ENCODE assay signal across 1 cellular context in genomic region chr2:213172641-213173040, GRCh38.
TF ChIP-seq lines count a peak whose summit lies in the region.

No MANE protein-coding gene starts in this region.

TF ChIP-seq in IMR-90, 13 proteins besides CTCF, POLR2A, EP300 and RAD21:
- no peak for TF ChIP-seq MXI1 (IDR thresholded peaks at IDR 0.05; ENCODE audit: borderline replicate concordance, low read depth, low read length)
- no peak for TF ChIP-seq FOS (IDR thresholded peaks at IDR 0.05; ENCODE audit: low read depth, low read length)
- TF ChIP-seq, protein P1, sequence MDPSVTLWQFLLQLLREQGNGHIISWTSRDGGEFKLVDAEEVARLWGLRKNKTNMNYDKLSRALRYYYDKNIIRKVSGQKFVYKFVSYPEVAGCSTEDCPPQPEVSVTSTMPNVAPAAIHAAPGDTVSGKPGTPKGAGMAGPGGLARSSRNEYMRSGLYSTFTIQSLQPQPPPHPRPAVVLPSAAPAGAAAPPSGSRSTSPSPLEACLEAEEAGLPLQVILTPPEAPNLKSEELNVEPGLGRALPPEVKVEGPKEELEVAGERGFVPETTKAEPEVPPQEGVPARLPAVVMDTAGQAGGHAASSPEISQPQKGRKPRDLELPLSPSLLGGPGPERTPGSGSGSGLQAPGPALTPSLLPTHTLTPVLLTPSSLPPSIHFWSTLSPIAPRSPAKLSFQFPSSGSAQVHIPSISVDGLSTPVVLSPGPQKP (IDR thresholded peaks at IDR 0.05; ENCODE audit: borderline replicate concordance, low read depth, low read length) = no peak
- TF ChIP-seq BHLHE40 (IDR thresholded peaks at IDR 0.05; ENCODE audit: low read depth, low read length) = no peak
- TF ChIP-seq RCOR1 (IDR thresholded peaks at IDR 0.05; ENCODE audit: insufficient replicate concordance, low read length) = no peak
- no peak for TF ChIP-seq NFE2L2 (IDR thresholded peaks at IDR 0.05; ENCODE audit: low read depth, low read length)
- TF ChIP-seq CHD1 (IDR thresholded peaks at IDR 0.05; ENCODE audit: low read depth, low read length) = no peak
- TF ChIP-seq MAFK (IDR thresholded peaks at IDR 0.05; ENCODE audit: low read depth, low read length) = no peak
- TF ChIP-seq CEBPB (IDR thresholded peaks at IDR 0.05; ENCODE audit: low read depth, low read length) = no peak
- TF ChIP-seq SMC3 (IDR thresholded peaks at IDR 0.05; ENCODE audit: low read depth, low read length) = no peak
- TF ChIP-seq RFX5 (IDR thresholded peaks at IDR 0.05; ENCODE audit: low read depth, low read length) = no peak
- TF ChIP-seq, protein P2, sequence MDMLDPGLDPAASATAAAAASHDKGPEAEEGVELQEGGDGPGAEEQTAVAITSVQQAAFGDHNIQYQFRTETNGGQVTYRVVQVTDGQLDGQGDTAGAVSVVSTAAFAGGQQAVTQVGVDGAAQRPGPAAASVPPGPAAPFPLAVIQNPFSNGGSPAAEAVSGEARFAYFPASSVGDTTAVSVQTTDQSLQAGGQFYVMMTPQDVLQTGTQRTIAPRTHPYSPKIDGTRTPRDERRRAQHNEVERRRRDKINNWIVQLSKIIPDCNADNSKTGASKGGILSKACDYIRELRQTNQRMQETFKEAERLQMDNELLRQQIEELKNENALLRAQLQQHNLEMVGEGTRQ (IDR thresholded peaks at IDR 0.05; ENCODE audit: low read depth, low read length) = no peak
- TF ChIP-seq MAZ (IDR thresholded peaks at IDR 0.05; ENCODE audit: borderline replicate concordance, low read depth, low read length) = no peak
